In genomic region chr15:62757535-62757934, GRCh38 we compare ENCODE assay signal across 18 cellular contexts.
DNase-seq lines count a peak whose midpoint lies in the region; ATAC-seq, FAIRE-seq and TF ChIP-seq lines count a peak whose summit lies in the region.
"Had no signal": no experiment of that assay in that cellular context is flagged by ENCODE, and none has a peak within 500 bp of the region (broad histone marks: within the 10 kb centered on the region; RNA-seq: fewer than 3 reads in every experiment).

No MANE protein-coding gene starts in this region.

- H3K36me3 ChIP-seq in RWPE2 (ENCODE audit: low read depth), result no peaks in the 10 kb centered on the region
- no peaks in the 10 kb centered on the region for H3K36me3 ChIP-seq in neuron (ENCODE audit: insufficient read depth, low read length)
- H3K36me3 ChIP-seq in thymus (ENCODE audit: control insufficient read depth, insufficient read depth), result no peaks in the 10 kb centered on the region
- no peaks in the 10 kb centered on the region for H3K36me3 ChIP-seq in CD8-positive, alpha-beta T cell (ENCODE audit: insufficient read depth, low read length)

- peak overlapping the region; percentile 80 for H3K27ac ChIP-seq in RWPE2 (ENCODE audit: poor library complexity, severe bottlenecking)
- H3K27ac ChIP-seq in cingulate gyrus (ENCODE audit: low read depth, low read length), result peak overlapping the region; percentile 93
- H3K27ac ChIP-seq in thymus (ENCODE audit: low read depth), result peak overlapping the region; percentile 34
- H3K27ac ChIP-seq in CD8-positive, alpha-beta T cell (ENCODE audit: low read depth, low read length), result no peak overlapping the region

- DNase-seq in RWPE2 (ENCODE audit: low spot score), result no peak
- no peak for DNase-seq in activated CD4-positive, alpha-beta T cell treated with anti-CD3 and anti-CD28 coated beads, Interleukin-2, amount 10 ng/mL, durations not matched to agents 24 days and 14 days
- DNase-seq in CD8-positive, alpha-beta T cell, result no peak
- no peak for DNase-seq in NCI-H1694 treated with DMSO at 0.1 percent for 48 hours (lab: John Stamatoyannopoulos, UW)
- no peak for DNase-seq in D721Med (ENCODE audit: insufficient read length, low spot score)
- DNase-seq: activated CD4-positive, alpha-beta T cell treated with anti-CD3 and anti-CD28 coated beads for 1 hour; activated CD8-positive, alpha-beta memory T cell treated with anti-CD3 and anti-CD28 coated beads, Interleukin-2, amount 50 U/mL, for 4 hours; activated naive CD4-positive, alpha-beta T cell treated with anti-CD3 and anti-CD28 coated beads, Interleukin-2, amount 10 ng/mL, durations not matched to agents 7 days and 5 days; glutamatergic neuron; NCI-H1092; NCI-H2171 treated with DMSO at 0.1 percent for 48 hours; stimulated activated CD4-positive, alpha-beta T cell treated with anti-CD3 and anti-CD28 coated beads, Interleukin-2, amount 100 ng/mL, for 48 hours; stimulated activated CD8-positive, alpha-beta memory T cell treated with anti-CD3 and anti-CD28 coated beads, Interleukin-4, amount 100 ng/mL, for 48 hours; T-helper 2 cell had no signal

- intact Hi-C loops in activated CD4-positive, alpha-beta T cell treated with anti-CD3 and anti-CD28 coated beads, Interleukin-2, amount 10 ng/mL, durations not matched to agents 24 days and 14 days (cut with micrococcal nuclease), result no loop called here
- intact Hi-C loops in CD8-positive, alpha-beta T cell (cut with DNase I, micrococcal nuclease), result no loop called here

- H3K27me3 Mint-ChIP-seq in activated CD4-positive, alpha-beta T cell treated with anti-CD3 and anti-CD28 coated beads, Interleukin-2, amount 10 ng/mL, durations not matched to agents 24 days and 14 days, result no peaks in the 10 kb centered on the region
- H3K27me3 Mint-ChIP-seq in CD8-positive, alpha-beta T cell (ENCODE audit: low read depth), result no peaks in the 10 kb centered on the region
- H3K27me3 Mint-ChIP-seq: activated naive CD4-positive, alpha-beta T cell treated with anti-CD3 and anti-CD28 coated beads, Interleukin-2, amount 10 ng/mL, durations not matched to agents 7 days and 5 days had no signal

- H3K27ac Mint-ChIP-seq in activated CD4-positive, alpha-beta T cell treated with anti-CD3 and anti-CD28 coated beads, Interleukin-2, amount 10 ng/mL, durations not matched to agents 24 days and 14 days, result no peak overlapping the region
- no peak overlapping the region for H3K27ac Mint-ChIP-seq in CD8-positive, alpha-beta T cell
- H3K27ac Mint-ChIP-seq: activated naive CD4-positive, alpha-beta T cell treated with anti-CD3 and anti-CD28 coated beads, Interleukin-2, amount 10 ng/mL, durations not matched to agents 7 days and 5 days had no signal

- no peaks in the 10 kb centered on the region for H3K9me3 Mint-ChIP-seq in activated CD4-positive, alpha-beta T cell treated with anti-CD3 and anti-CD28 coated beads, Interleukin-2, amount 10 ng/mL, durations not matched to agents 24 days and 14 days
- no peaks in the 10 kb centered on the region for H3K9me3 Mint-ChIP-seq in CD8-positive, alpha-beta T cell
- H3K9me3 Mint-ChIP-seq: activated naive CD4-positive, alpha-beta T cell treated with anti-CD3 and anti-CD28 coated beads, Interleukin-2, amount 10 ng/mL, durations not matched to agents 7 days and 5 days; central memory CD8-positive, alpha-beta T cell had no signal

- no peak for FAIRE-seq in D721Med (lab: Jason Lieb, UNC)

- POLR2A ChIA-PET in CD8-positive, alpha-beta T cell (lab: Charles Lee), result no interaction called here

- H3K4me3 ChIP-seq in RWPE2 (ENCODE audit: severe bottlenecking) (no peak overlapping the region), neuron (ENCODE audit: low read length) (no peak overlapping the region), thymus (ENCODE audit: low read length) (no peak overlapping the region)
- H3K4me3 ChIP-seq in CD8-positive, alpha-beta T cell (ENCODE audit: low read depth, low read length), result no peak overlapping the region

- ATAC-seq in RWPE2 (ENCODE audit: low read depth), result no peak
- ATAC-seq in CD8-positive, alpha-beta T cell, result no peak

- CTCF ChIA-PET in CD8-positive, alpha-beta T cell (lab: Charles Lee), result interaction anchor here (4.1 kb wide), 1 partner anchor 15 kb away, joined by 18 read pairs; no protein-coding TSS in a partner anchor

- TF ChIP-seq CTCF in RWPE2 (IDR thresholded peaks at IDR 0.05; ENCODE audit: poor library complexity, severe bottlenecking) (no peak), D721Med (IDR thresholded peaks at IDR 0.05; ENCODE audit: insufficient read depth, missing control alignments) (no peak)
- TF ChIP-seq CTCF in CD8-positive, alpha-beta T cell (IDR thresholded peaks at IDR 0.05), result no peak

- no peak overlapping the region for H3K4me3 Mint-ChIP-seq in activated CD4-positive, alpha-beta T cell treated with anti-CD3 and anti-CD28 coated beads, Interleukin-2, amount 10 ng/mL, durations not matched to agents 24 days and 14 days
- no peak overlapping the region for H3K4me3 Mint-ChIP-seq in CD8-positive, alpha-beta T cell
- H3K4me3 Mint-ChIP-seq: activated naive CD4-positive, alpha-beta T cell treated with anti-CD3 and anti-CD28 coated beads, Interleukin-2, amount 10 ng/mL, durations not matched to agents 7 days and 5 days; central memory CD8-positive, alpha-beta T cell had no signal

- 97% methylated on average over 10 of the region's 10 CpGs for WGBS in thymus

- H3K9me3 ChIP-seq in RWPE2 (ENCODE audit: severe bottlenecking), result no peaks in the 10 kb centered on the region
- H3K9me3 ChIP-seq in neuron (ENCODE audit: low read length), result no peaks in the 10 kb centered on the region
- no peaks in the 10 kb centered on the region for H3K9me3 ChIP-seq in thymus (ENCODE audit: control insufficient read depth)
- no peaks in the 10 kb centered on the region for H3K9me3 ChIP-seq in CD8-positive, alpha-beta T cell (ENCODE audit: low read length)

- no peaks in the 10 kb centered on the region for H3K36me3 Mint-ChIP-seq in activated CD4-positive, alpha-beta T cell treated with anti-CD3 and anti-CD28 coated beads, Interleukin-2, amount 10 ng/mL, durations not matched to agents 24 days and 14 days (ENCODE audit: low read depth)
- no peaks in the 10 kb centered on the region for H3K36me3 Mint-ChIP-seq in CD8-positive, alpha-beta T cell
- H3K36me3 Mint-ChIP-seq: activated naive CD4-positive, alpha-beta T cell treated with anti-CD3 and anti-CD28 coated beads, Interleukin-2, amount 10 ng/mL, durations not matched to agents 7 days and 5 days had no signal

- peaks cover 45% of the 10 kb centered on the region for H3K4me1 ChIP-seq in RWPE2 (ENCODE audit: insufficient read depth, poor library complexity, severe bottlenecking)
- peaks cover 27% of the 10 kb centered on the region for H3K4me1 ChIP-seq in neuron (ENCODE audit: insufficient read depth, low read length)
- no peaks in the 10 kb centered on the region for H3K4me1 ChIP-seq in thymus (ENCODE audit: control insufficient read depth, insufficient read depth, low read length)
- H3K4me1 ChIP-seq in CD8-positive, alpha-beta T cell (ENCODE audit: insufficient read depth, low read length), result no peaks in the 10 kb centered on the region

- H2AFZ ChIP-seq in neuron (ENCODE audit: low read depth, low read length), result peak overlapping the region; percentile 0

- H3K27me3 ChIP-seq in RWPE2 (ENCODE audit: insufficient read depth, poor library complexity, severe bottlenecking) (no peaks in the 10 kb centered on the region), neuron (ENCODE audit: insufficient read depth, low read length) (no peaks in the 10 kb centered on the region), thymus (ENCODE audit: control insufficient read depth, insufficient read depth) (no peaks in the 10 kb centered on the region)
- H3K27me3 ChIP-seq in CD8-positive, alpha-beta T cell (ENCODE audit: insufficient read depth, low read length), result no peaks in the 10 kb centered on the region

- no peaks in the 10 kb centered on the region for H3K4me1 Mint-ChIP-seq in activated CD4-positive, alpha-beta T cell treated with anti-CD3 and anti-CD28 coated beads, Interleukin-2, amount 10 ng/mL, durations not matched to agents 24 days and 14 days
- H3K4me1 Mint-ChIP-seq in CD8-positive, alpha-beta T cell (ENCODE audit: low read depth), result no peaks in the 10 kb centered on the region
- H3K4me1 Mint-ChIP-seq: activated naive CD4-positive, alpha-beta T cell treated with anti-CD3 and anti-CD28 coated beads, Interleukin-2, amount 10 ng/mL, durations not matched to agents 7 days and 5 days; central memory CD8-positive, alpha-beta T cell had no signal
